ENCODE assay signal across 14 cellular contexts in genomic region chr17:78010759-78011158, GRCh38. TPM values are rescaled to one million over a fixed set of nuclear protein-coding genes. Genes with fewer than 3 reads are reported as not detected.
DNase-seq lines count a peak whose midpoint lies in the region; ATAC-seq lines count a peak whose summit lies in the region.
"Had no signal": no experiment of that assay in that cellular context is flagged by ENCODE, and none has a peak within 500 bp of the region (broad histone marks: within the 10 kb centered on the region; RNA-seq: fewer than 3 reads in every experiment).

No MANE protein-coding gene starts in this region.

- DNase-seq in stimulated activated CD4-positive, alpha-beta T cell treated with anti-CD3 and anti-CD28 coated beads, Interleukin-15, amount 100 ng/mL, for 24 hours: peak; percentile 18
- no peak for DNase-seq in stimulated activated CD4-positive, alpha-beta T cell treated with anti-CD3 and anti-CD28 coated beads, Interleukin-1b, Interleukin-23, amount 100 ng/mL, for 48 hours
- DNase-seq in NOMO-1 (lab: John Stamatoyannopoulos, UW; ENCODE audit: unreplicated experiment in 2 of 2) (peak; percentile 45 to 48), sciatic nerve (ENCODE audit: low spot score) (no peak), NCI-H1930 (lab: John Stamatoyannopoulos, UW) (no peak)
- no peak for DNase-seq in activated naive CD8-positive, alpha-beta T cell treated with anti-CD3 and anti-CD28 coated beads for 36 hours
- DNase-seq: H7, head of caudate nucleus, MG63, mucosa of descending colon, NCI-H2029 treated with DMSO at 0.1 percent for 48 hours, NCI-H446 treated with DMSO at 0.1 percent for 48 hours, WERI-Rb-1 had no signal

- peaks cover 31% of the 10 kb centered on the region for H3K4me1 Mint-ChIP-seq in activated naive CD8-positive, alpha-beta T cell treated with anti-CD3 and anti-CD28 coated beads for 36 hours

- H3K36me3 Mint-ChIP-seq in activated naive CD8-positive, alpha-beta T cell treated with anti-CD3 and anti-CD28 coated beads for 36 hours: peaks cover 7% of the 10 kb centered on the region

- H3K27me3 Mint-ChIP-seq in activated naive CD8-positive, alpha-beta T cell treated with anti-CD3 and anti-CD28 coated beads for 36 hours: no peaks in the 10 kb centered on the region

- H3K4me3 Mint-ChIP-seq in activated naive CD8-positive, alpha-beta T cell treated with anti-CD3 and anti-CD28 coated beads for 36 hours: peak overlapping the region; percentile 15

- ATAC-seq in sciatic nerve: no peak
- ATAC-seq in GM19324 (IDR thresholded peaks at IDR 0.05; ENCODE audit: low FRiP score, unreplicated experiment): no peak

- no peak overlapping the region for H3K27ac Mint-ChIP-seq in activated naive CD8-positive, alpha-beta T cell treated with anti-CD3 and anti-CD28 coated beads for 36 hours

- no peaks in the 10 kb centered on the region for H3K9me3 Mint-ChIP-seq in activated naive CD8-positive, alpha-beta T cell treated with anti-CD3 and anti-CD28 coated beads for 36 hours

- intact Hi-C loops in sciatic nerve (cut with DNase I): loop anchor here (10.0 kb wide), 1 partner anchor 236 kb away; no protein-coding TSS in a partner anchor

RNA-seq across cellular contexts. Expression of gene TNRC6C, which starts 52.3 kb away (rescaled TPM):
- total RNA-seq in activated naive CD8-positive, alpha-beta T cell treated with anti-CD3 and anti-CD28 coated beads for 36 hours: 10 to 100 TPM; 16.2 to 19.2 TPM
- 69.3 TPM for total RNA-seq in sciatic nerve

Comparison
In these comparisons a context has a peak if more than half of its experiments do, and no peak if none do; other contexts are left out.
1. DNase-seq: peak in stimulated activated CD4-positive, alpha-beta T cell treated with anti-CD3 and anti-CD28 coated beads, Interleukin-15, amount 100 ng/mL, for 24 hours (single experiment) and NOMO-1 (2 of 2); none in stimulated activated CD4-positive, alpha-beta T cell treated with anti-CD3 and anti-CD28 coated beads, Interleukin-1b, Interleukin-23, amount 100 ng/mL, for 48 hours (single experiment), activated naive CD8-positive, alpha-beta T cell treated with anti-CD3 and anti-CD28 coated beads for 36 hours (single experiment), sciatic nerve (single experiment) and NCI-H1930 (0 of 2).